Comparison of ENCODE assay signal across 10 cellular contexts in the genomic region with DNA sequence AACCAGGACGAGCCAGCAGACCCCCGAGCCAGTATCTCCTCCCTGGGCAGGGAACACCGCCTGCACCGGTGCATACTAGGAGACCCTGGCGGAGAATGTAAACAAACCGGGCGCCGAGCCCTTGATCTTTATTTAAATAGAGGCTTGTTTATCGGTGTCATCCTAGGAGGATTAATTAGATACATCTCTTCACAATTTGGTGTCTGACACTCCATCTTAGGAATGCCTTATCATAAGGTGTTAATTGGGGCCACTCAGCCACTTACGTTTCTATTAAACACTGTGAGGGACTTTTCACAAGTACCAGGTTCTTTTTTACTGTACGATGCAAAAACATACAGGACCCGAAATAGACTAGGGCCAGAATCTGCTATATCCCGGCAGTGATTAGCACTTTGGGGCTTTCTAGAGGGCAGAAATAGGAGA. TPM values are rescaled to one million over a fixed set of nuclear protein-coding genes. Genes with fewer than 3 reads are reported as not detected.
DNase-seq lines count a peak whose midpoint lies in the region; ATAC-seq and TF ChIP-seq lines count a peak whose summit lies in the region.
"Had no signal": no experiment of that assay in that cellular context is flagged by ENCODE, and none has a peak within 500 bp of the region (broad histone marks: within the 10 kb centered on the region; RNA-seq: fewer than 3 reads in every experiment).

No MANE protein-coding gene starts in this region.

- H3K9me3 Mint-ChIP-seq in GM23338 = peaks cover 6% of the 10 kb centered on the region; the same call in 1 of the 3 replicates
- no peaks in the 10 kb centered on the region for H3K9me3 Mint-ChIP-seq in neural crest cell

- no peak overlapping the region for H3K27ac ChIP-seq in BLaER1 treated with 17β-estradiol and CSF1 and Interleukin-3, amounts not matched to agents 10 nM and 100 nM
- H3K27ac ChIP-seq in GM23338 (ENCODE audit: low read depth) (no peak overlapping the region), duodenal mucosa (ENCODE audit: low read depth, low read length) (no peak overlapping the region), foreskin keratinocyte (no peak overlapping the region)

- H3K4me3 ChIP-seq in BLaER1 treated with 17β-estradiol and CSF1 and Interleukin-3, amounts not matched to agents 10 nM and 100 nM = peak overlapping the region in 8 of 10 experiments; percentile 53 to 70 (median 59); a peak in 12 of 20 replicates
- H3K4me3 ChIP-seq in GM23338 (peak overlapping the region; percentile 68), duodenal mucosa (ENCODE audit: low read depth in 1 of 2, low read length in 2 of 2) (peak overlapping the region; percentile 84 to 88)

- ATAC-seq in GM23338 = peak; percentile 12
- no peak for ATAC-seq in foreskin keratinocyte

- H3K4me1 ChIP-seq in BLaER1 treated with 17β-estradiol and CSF1 and Interleukin-3, amounts not matched to agents 10 nM and 100 nM = peaks cover 9 to 27% (median 17%) of the 10 kb centered on the region in 10 experiments; a peak in 14 of 20 replicates
- H3K4me1 ChIP-seq in GM23338 (ENCODE audit: insufficient read depth) = peaks cover 61% of the 10 kb centered on the region
- peaks cover 23 to 28% of the 10 kb centered on the region in 2 donors for H3K4me1 ChIP-seq in duodenal mucosa (ENCODE audit: control insufficient read depth in 1 of 2, insufficient read depth in 2 of 2, low read length in 2 of 2)
- peaks cover 4% of the 10 kb centered on the region for H3K4me1 ChIP-seq in foreskin keratinocyte

- no peaks in the 10 kb centered on the region for H3K36me3 ChIP-seq in BLaER1 treated with 17β-estradiol and CSF1 and Interleukin-3, amounts not matched to agents 10 nM and 100 nM
- H3K36me3 ChIP-seq in GM23338 (ENCODE audit: insufficient read depth) (no peaks in the 10 kb centered on the region), duodenal mucosa (ENCODE audit: control insufficient read depth in 1 of 2, insufficient read depth in 2 of 2, low read length in 2 of 2) (no peaks in the 10 kb centered on the region)

- H3K9me2 ChIP-seq in GM23338 (ENCODE audit: insufficient read depth) = no peaks in the 10 kb centered on the region

- H3K27ac Mint-ChIP-seq in GM23338 = no peak overlapping the region
- H3K27ac Mint-ChIP-seq in neural crest cell (ENCODE audit: unreplicated experiment) = no peak overlapping the region

- H3K36me3 Mint-ChIP-seq in GM23338 (ENCODE audit: low read depth) = no peaks in the 10 kb centered on the region
- H3K36me3 Mint-ChIP-seq in neural crest cell (ENCODE audit: low read depth) = no peaks in the 10 kb centered on the region

- H3K79me2 ChIP-seq in GM23338 (replicated peaks; ENCODE audit: insufficient read depth) = no peaks in the 10 kb centered on the region

- peaks cover 0 to 18% (median 0%) of the 10 kb centered on the region in 11 experiments; a peak in 6 of 22 replicates for H4K20me1 ChIP-seq in BLaER1 treated with 17β-estradiol and CSF1 and Interleukin-3, amounts not matched to agents 10 nM and 100 nM
- H4K20me1 ChIP-seq in GM23338 (replicated peaks; ENCODE audit: insufficient read depth) = peaks cover 13% of the 10 kb centered on the region; the same call in 1 of the 2 replicates

- H3K4me1 Mint-ChIP-seq in GM23338 = peaks cover 61% of the 10 kb centered on the region
- peaks cover 30% of the 10 kb centered on the region for H3K4me1 Mint-ChIP-seq in neural crest cell

- TF ChIP-seq CTCF in GM23338 (conservative IDR thresholded peaks at IDR 0.05; ENCODE audit: low read depth in 2 of 2) (no peak), neural crest cell (conservative IDR thresholded peaks at IDR 0.05) (no peak), foreskin keratinocyte (conservative IDR thresholded peaks at IDR 0.05) (no peak)

- peaks cover 0 to 25% (median 8%) of the 10 kb centered on the region in 11 experiments; a peak in 9 of 22 replicates for H3K9me3 ChIP-seq in BLaER1 treated with 17β-estradiol and CSF1 and Interleukin-3, amounts not matched to agents 10 nM and 100 nM (replicated peaks in 1 of 11)
- H3K9me3 ChIP-seq in duodenal mucosa (ENCODE audit: control insufficient read depth in 1 of 2, low read length in 2 of 2) = no peaks in the 10 kb centered on the region

- no peak overlapping the region for H2AFZ ChIP-seq in GM23338

- H3K27me3 ChIP-seq in BLaER1 treated with 17β-estradiol and CSF1 and Interleukin-3, amounts not matched to agents 10 nM and 100 nM = peaks cover 66 to 77% (median 75%) of the 10 kb centered on the region in 11 experiments
- H3K27me3 ChIP-seq in GM23338 (ENCODE audit: insufficient read depth) = peaks cover 99% of the 10 kb centered on the region
- H3K27me3 ChIP-seq in duodenal mucosa (ENCODE audit: control insufficient read depth in 1 of 2, insufficient read depth in 2 of 2, low read length in 2 of 2) = peaks cover 34 to 67% of the 10 kb centered on the region in 2 donors
- peaks cover 55% of the 10 kb centered on the region for H3K27me3 ChIP-seq in foreskin keratinocyte

- H3F3A ChIP-seq in GM23338 (replicated peaks; ENCODE audit: low read depth) = peaks cover 40% of the 10 kb centered on the region

- H3K27me3 Mint-ChIP-seq in GM23338 (ENCODE audit: insufficient read depth, low read depth, poor library complexity) = peaks cover 76% of the 10 kb centered on the region
- H3K27me3 Mint-ChIP-seq in neural crest cell (ENCODE audit: low read depth) = peaks cover 97% of the 10 kb centered on the region

- peak overlapping the region; percentile 76 to 92 (median 85); a peak in 20 of 22 replicates for H3K4me2 ChIP-seq in BLaER1 treated with 17β-estradiol and CSF1 and Interleukin-3, amounts not matched to agents 10 nM and 100 nM
- H3K4me2 ChIP-seq in GM23338 = peak overlapping the region; percentile 90

- H3K9ac ChIP-seq in BLaER1 treated with 17β-estradiol and CSF1 and Interleukin-3, amounts not matched to agents 10 nM and 100 nM = no peak overlapping the region
- H3K9ac ChIP-seq in duodenal mucosa (ENCODE audit: low read depth in 1 of 2, low read length in 2 of 2) = peak overlapping the region in 1 of 2 donors; percentile 28

- peak overlapping the region; percentile 81 for H3K4me3 Mint-ChIP-seq in GM23338
- peak overlapping the region; percentile 94 for H3K4me3 Mint-ChIP-seq in neural crest cell

- DNase-seq in GM23338 (ENCODE audit: low spot score) (peak; percentile 72), neural crest cell (ENCODE audit: low read depth, low spot score) (no peak), foreskin keratinocyte (no peak), GM19238 (ENCODE audit: insufficient read length, low spot score) (no peak)
- no peak for DNase-seq in central memory CD4-positive, alpha-beta T cell
- no peak for DNase-seq in effector CD8-positive, alpha-beta T cell (lab: John Stamatoyannopoulos, UW)
- DNase-seq: effector CD4-positive, alpha-beta T cell; stimulated activated CD8-positive, alpha-beta memory T cell treated with anti-CD3 and anti-CD28 coated beads, Interleukin-4, amount 100 ng/mL, for 48 hours had no signal

TF ChIP-seq in GM23338, 12 proteins besides CTCF, POLR2A, EP300 and RAD21 (continues in another document):
- TF ChIP-seq POLR2AphosphoS5 (IDR thresholded peaks at IDR 0.05; ENCODE audit: low read depth) = no peak
- TF ChIP-seq ZNF114 (CRISPR knock-in tag; IDR thresholded peaks at IDR 0.05) = no peak
- TF ChIP-seq, protein P1, sequence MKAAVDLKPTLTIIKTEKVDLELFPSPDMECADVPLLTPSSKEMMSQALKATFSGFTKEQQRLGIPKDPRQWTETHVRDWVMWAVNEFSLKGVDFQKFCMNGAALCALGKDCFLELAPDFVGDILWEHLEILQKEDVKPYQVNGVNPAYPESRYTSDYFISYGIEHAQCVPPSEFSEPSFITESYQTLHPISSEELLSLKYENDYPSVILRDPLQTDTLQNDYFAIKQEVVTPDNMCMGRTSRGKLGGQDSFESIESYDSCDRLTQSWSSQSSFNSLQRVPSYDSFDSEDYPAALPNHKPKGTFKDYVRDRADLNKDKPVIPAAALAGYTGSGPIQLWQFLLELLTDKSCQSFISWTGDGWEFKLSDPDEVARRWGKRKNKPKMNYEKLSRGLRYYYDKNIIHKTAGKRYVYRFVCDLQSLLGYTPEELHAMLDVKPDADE (IDR thresholded peaks at IDR 0.05) = no peak
- no peak for TF ChIP-seq EZH2phosphoT487 (IDR thresholded peaks at IDR 0.05; ENCODE audit: unreplicated experiment)

RNA-seq across cellular contexts. Expression of a gene that starts 8.0 kb away (rescaled TPM):
- 0.10 TPM in 1 of 2 replicates, not detected in the other for total RNA-seq in GM23338 (2014; rRNA removed; shearing (Covaris generic))
- polyA plus RNA-seq in GM23338 (2016; fragmentation: Nextera tagmentation; extraction: Ambion mirVana) (0.10 TPM in 2 replicates), foreskin keratinocyte (0.24 and 0.57 TPM in 2 replicates)
- total RNA-seq in neural crest cell (not detected in 2 replicates), foreskin keratinocyte (0.37 and 0.95 TPM in 2 replicates)
